Comparison of ENCODE assay signal across 11 cellular contexts in the genomic region with DNA sequence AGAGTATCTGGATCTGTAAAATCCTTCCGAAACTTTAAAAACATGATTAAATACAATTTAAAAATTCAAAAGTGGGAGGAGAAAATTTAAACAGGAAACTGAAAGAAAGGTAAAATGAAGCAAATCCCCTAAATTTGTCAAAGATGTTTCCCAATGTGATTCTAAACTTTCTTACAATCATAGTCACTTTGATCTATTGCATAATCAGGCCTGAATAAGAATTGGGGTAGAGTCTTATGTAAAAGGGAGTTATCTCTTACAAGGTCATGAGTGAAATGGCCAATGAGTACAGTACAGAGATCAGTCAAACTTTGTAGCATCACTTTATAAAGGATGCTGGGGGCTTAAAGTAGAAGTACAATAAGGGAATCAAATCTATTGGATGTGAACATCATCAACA.
"Had no signal": no experiment of that assay in that cellular context is flagged by ENCODE, and none has a peak within 500 bp of the region (broad histone marks: within the 10 kb centered on the region; RNA-seq: fewer than 3 reads in every experiment).

No MANE protein-coding gene starts in this region.

- H2AFZ ChIP-seq: GM23248, GM23338 had no signal

- DNase-seq: GOT3, H7, H9, HCEC 1CT, HFFc6 had no signal

- FAIRE-seq: H1, H54 had no signal

- ATAC-seq: GM23338, HCT116 had no signal

- H3K9me3 ChIP-seq: HAP-1 had no signal

- H3K4me3 ChIP-seq: GM23248, GM23338, HAP-1 had no signal

- H3K9ac ChIP-seq: GM23248 had no signal

- H3K27ac ChIP-seq: GM23248 had no signal

- H3K4me2 ChIP-seq: GM23338 had no signal

- H3K36me3 ChIP-seq: HAP-1 had no signal
